Comparison of ENCODE assay signal across 10 cellular contexts in genomic region chr6:37135835-37136694, GRCh38. TPM values are rescaled to one million over a fixed set of nuclear protein-coding genes. Genes with fewer than 3 reads are reported as not detected.
DNase-seq lines count a peak whose midpoint lies in the region; ATAC-seq, FAIRE-seq and TF ChIP-seq lines count a peak whose summit lies in the region.
"Had no signal": no experiment of that assay in that cellular context is flagged by ENCODE, and none has a peak within 500 bp of the region (broad histone marks: within the 10 kb centered on the region; RNA-seq: fewer than 3 reads in every experiment).

No MANE protein-coding gene starts in this region.

- no peak overlapping the region for H2AFZ ChIP-seq in IMR-90 (replicated peaks; ENCODE audit: low read length, poor library complexity)
- no peak overlapping the region for H2AFZ ChIP-seq in keratinocyte (ENCODE audit: control insufficient read depth, low read length)

- peaks cover 70% of the 10 kb centered on the region for H3K4me1 Mint-ChIP-seq in brain
- peaks cover 34% of the 10 kb centered on the region for H3K4me1 Mint-ChIP-seq in activated CD4-positive, alpha-beta T cell treated with anti-CD3 and anti-CD28 coated beads for 36 hours

- DNase-seq in IMR-90: no peak
- no peak for DNase-seq in keratinocyte (ENCODE audit: low read depth, low spot score)
- DNase-seq in small intestine: peak; percentile 36
- DNase-seq in amniotic stem cell (lab: John Stamatoyannopoulos, UW): no peak
- DNase-seq in GM19238 (ENCODE audit: insufficient read length, low spot score): no peak
- no peak for DNase-seq in activated CD4-positive, alpha-beta T cell treated with anti-CD3 and anti-CD28 coated beads for 36 hours

- no peak overlapping the region for H3K4me3 ChIP-seq in IMR-90 (ENCODE audit: insufficient read depth, low read depth, low read length)
- H3K4me3 ChIP-seq in keratinocyte (ENCODE audit: control insufficient read depth in 2 of 3, extremely low read depth in 1 of 3, insufficient read depth in 2 of 3, low read depth in 1 of 3, low read length in 3 of 3): peak overlapping the region in 1 of 3 experiments; percentile 14
- no peak overlapping the region for H3K4me3 ChIP-seq in small intestine (ENCODE audit: low read depth in 1 of 2, low read length in 2 of 2)

- WGBS in IMR-90 (ENCODE audit: extremely low coverage in 2 of 2, insufficient read length in 1 of 2), 2 experiments: 95% methylated on average over 3 of the region's 9 CpGs; no CpG with 5 or more reads in 1 of the 2 experiments
- 52 to 70% (median 64%) methylated on average over 9 of the region's 9 CpGs for WGBS in small intestine, 3 donors

- H3K4me1 ChIP-seq in IMR-90 (ENCODE audit: control insufficient read depth, insufficient read depth, low read length): peaks cover 40% of the 10 kb centered on the region
- H3K4me1 ChIP-seq in keratinocyte (ENCODE audit: control insufficient read depth, extremely low read depth, insufficient read depth, low read length): peaks cover 54% of the 10 kb centered on the region
- peaks cover 13% of the 10 kb centered on the region in 2 donors for H3K4me1 ChIP-seq in small intestine (ENCODE audit: control insufficient read depth in 2 of 2, insufficient read depth in 1 of 2, low read depth in 1 of 2, low read length in 1 of 2)

- peak overlapping the region; percentile 72 for H2AK5ac ChIP-seq in IMR-90 (ENCODE audit: low read depth, low read length)

- POLR2A ChIA-PET in IMR-90 (lab: Charles Lee; ENCODE audit: unreplicated experiment): interaction anchor here (0.6 kb wide), 1 partner anchor 541 kb away, joined by 3 read pairs; no protein-coding TSS in a partner anchor
- POLR2A ChIA-PET in activated CD4-positive, alpha-beta T cell treated with anti-CD3 and anti-CD28 coated beads for 36 hours (lab: Charles Lee): interaction anchor here (0.7 to 1.8 kb wide), 2 partner anchors 35 to 527 kb away, joined by 3 to 6 read pairs; no protein-coding TSS in a partner anchor

- TF ChIP-seq CTCF in IMR-90 (conservative IDR thresholded peaks at IDR 0.05; ENCODE audit: low read depth, low read length) (no peak), brain (conservative IDR thresholded peaks at IDR 0.05) (no peak), keratinocyte (optimal IDR thresholded peaks at IDR 0.05 in 1 of 3, IDR thresholded peaks at IDR 0.05 in 1 of 3, conservative IDR thresholded peaks at IDR 0.05 in 1 of 3; ENCODE audit: extremely low read depth in 1 of 3, insufficient read depth in 2 of 3, low read length in 3 of 3) (no peak)

- no TSS peak for BruUV-seq in IMR-90 (replicated peaks; lab: Mats Ljungman, UMichigan)

- H4K8ac ChIP-seq in IMR-90 (ENCODE audit: low read depth in 2 of 2, low read length in 2 of 2): 0 out of 4 replicates have a peak overlapping the region, but pooled peaks of 1 of the 2 experiments have one; percentile 3

- H4K91ac ChIP-seq in IMR-90 (ENCODE audit: insufficient read depth, low read depth, low read length): peak overlapping the region; percentile 11; the same call in 1 of the 2 replicates

- FAIRE-seq in keratinocyte (lab: Jason Lieb, UNC) (no peak), small intestine (lab: Jason Lieb, UNC) (no peak)

- H3K9me1 ChIP-seq in IMR-90 (ENCODE audit: insufficient read depth, low read length) (peaks cover 23% of the 10 kb centered on the region), keratinocyte (ENCODE audit: control insufficient read depth, extremely low read depth, insufficient read depth, low read length) (no peaks in the 10 kb centered on the region)

- TF ChIP-seq POLR2A in IMR-90 (IDR thresholded peaks at IDR 0.05; ENCODE audit: low read depth, low read length): no peak

- H3K23ac ChIP-seq in IMR-90 (ENCODE audit: low read depth, low read length): no peak overlapping the region; the same call in 1 of the 2 replicates

- CTCF ChIA-PET in IMR-90 (lab: Yijun Ruan, JAX): no interaction called here
- CTCF ChIA-PET in activated CD4-positive, alpha-beta T cell treated with anti-CD3 and anti-CD28 coated beads for 36 hours (lab: Charles Lee): interaction anchor here (0.6 to 1.6 kb wide), 6 partner anchors 13 to 543 kb away, joined by 3 to 6 read pairs (median 3); no protein-coding TSS in a partner anchor

- H3K36me3 ChIP-seq in IMR-90 (ENCODE audit: control insufficient read depth, insufficient read depth, low read length) (no peaks in the 10 kb centered on the region), keratinocyte (ENCODE audit: control insufficient read depth in 2 of 2, extremely low read depth in 1 of 2, insufficient read depth in 2 of 2, low read length in 2 of 2) (no peaks in the 10 kb centered on the region), small intestine (ENCODE audit: control insufficient read depth in 2 of 2, insufficient read depth in 2 of 2, low read length in 2 of 2) (no peaks in the 10 kb centered on the region)

- no peak overlapping the region; the same call in 1 of the 2 replicates for H3K18ac ChIP-seq in IMR-90 (ENCODE audit: low read depth, low read length)

- peak overlapping the region; percentile 41; the same call in 1 of the 2 replicates for H3K27ac ChIP-seq in IMR-90 (ENCODE audit: insufficient read depth, low read length)
- peak overlapping the region; percentile 82 for H3K27ac ChIP-seq in keratinocyte (ENCODE audit: control insufficient read depth, insufficient read depth, low read length)
- H3K27ac ChIP-seq in small intestine (ENCODE audit: low read depth in 1 of 2, low read length in 1 of 2): no peak overlapping the region
- H3K27ac ChIP-seq: HL-60 had no signal

- H2BK120ac ChIP-seq in IMR-90 (ENCODE audit: low read depth, low read length): peak overlapping the region; percentile 5; the same call in 1 of the 2 replicates

- peak overlapping the region; percentile 14; the same call in 1 of the 2 replicates for H3K14ac ChIP-seq in IMR-90 (replicated peaks; ENCODE audit: low read depth, low read length)

- intact Hi-C loops in IMR-90 (cut with micrococcal nuclease): loop anchor here (2.0 kb wide), 2 partner anchors 33 to 77 kb away; no protein-coding TSS in a partner anchor
- intact Hi-C loops in activated CD4-positive, alpha-beta T cell treated with anti-CD3 and anti-CD28 coated beads for 36 hours (cut with DNase I, micrococcal nuclease): loop anchor here (2.0 kb wide), 3 partner anchors 19 to 33 kb away; no protein-coding TSS in a partner anchor

- H3K79me1 ChIP-seq in IMR-90 (ENCODE audit: low read depth in 1 of 2, low read length in 2 of 2): peaks cover 0 to 6% of the 10 kb centered on the region in 2 experiments; a peak in 2 of 4 replicates

- ATAC-seq in IMR-90 (ENCODE audit: low read depth): no peak
- no peak for ATAC-seq in HG02571 (IDR thresholded peaks at IDR 0.05; ENCODE audit: unreplicated experiment)
- no peak for ATAC-seq in activated CD4-positive, alpha-beta T cell treated with anti-CD3 and anti-CD28 coated beads for 36 hours

- H3K56ac ChIP-seq in IMR-90 (ENCODE audit: extremely low read depth, insufficient read depth, low read length): no peak overlapping the region

- dilution Hi-C loops in IMR-90 (cut with HindIII; ENCODE audit: low sequenced_read_pairs, unreplicated experiment): no loop called here
- dilution Hi-C loops in keratinocyte (cut with MboI; ENCODE audit: extremely low pct_ligation_motif_present, low sequenced_read_pairs): no loop called here

- peaks cover 4% of the 10 kb centered on the region for H3K27me3 Mint-ChIP-seq in brain
- no peaks in the 10 kb centered on the region for H3K27me3 Mint-ChIP-seq in activated CD4-positive, alpha-beta T cell treated with anti-CD3 and anti-CD28 coated beads for 36 hours
- H3K27me3 Mint-ChIP-seq: activated naive CD4-positive, alpha-beta T cell treated with anti-CD3 and anti-CD28 coated beads, Interleukin-2, amount 50 U/mL, for 24 hours had no signal

- H3K9ac ChIP-seq in IMR-90 (ENCODE audit: low read depth, low read length) (no peak overlapping the region), keratinocyte (ENCODE audit: control insufficient read depth, extremely low read depth, insufficient read depth, low read length) (peak overlapping the region; percentile 54)

- H2BK5ac ChIP-seq in IMR-90 (ENCODE audit: low read depth, low read length, poor library complexity, severe bottlenecking): peak overlapping the region; percentile 13

- in situ Hi-C loops in IMR-90 (cut with MboI; ENCODE audit: low sequenced_read_pairs): no loop called here

- H4K20me1 ChIP-seq in IMR-90 (ENCODE audit: insufficient read depth, low read length) (peaks cover 4% of the 10 kb centered on the region; the same call in 1 of the 2 replicates), keratinocyte (ENCODE audit: control insufficient read depth, extremely low read depth, insufficient read depth, low read length) (no peaks in the 10 kb centered on the region)

- peaks cover 0 to 5% (median 0%) of the 10 kb centered on the region in 5 experiments for H3K9me3 Mint-ChIP-seq in brain
- no peaks in the 10 kb centered on the region for H3K9me3 Mint-ChIP-seq in activated CD4-positive, alpha-beta T cell treated with anti-CD3 and anti-CD28 coated beads for 36 hours (ENCODE audit: low read depth)
- H3K9me3 Mint-ChIP-seq: activated naive CD4-positive, alpha-beta T cell treated with anti-CD3 and anti-CD28 coated beads, Interleukin-2, amount 50 U/mL, for 24 hours had no signal

- no peak overlapping the region for H2AK9ac ChIP-seq in IMR-90 (replicated peaks; ENCODE audit: low read depth, low read length, poor library complexity)

- H3K9me3 ChIP-seq in IMR-90 (ENCODE audit: control insufficient read depth, insufficient read depth, low read length) (no peaks in the 10 kb centered on the region), keratinocyte (ENCODE audit: control insufficient read depth, low read depth, low read length) (no peaks in the 10 kb centered on the region), small intestine (ENCODE audit: control insufficient read depth, low read depth) (no peaks in the 10 kb centered on the region)

- no peak for TF ChIP-seq RAD21 in IMR-90 (IDR thresholded peaks at IDR 0.05; ENCODE audit: low read length)

- peak overlapping the region; percentile 37; the same call in 1 of the 3 replicates for H2BK15ac ChIP-seq in IMR-90 (ENCODE audit: low read depth, low read length)

- no peaks in the 10 kb centered on the region for H3K79me2 ChIP-seq in keratinocyte (ENCODE audit: control insufficient read depth, insufficient read depth, low read length)

- peak overlapping the region; percentile 74 for H3K4ac ChIP-seq in IMR-90 (ENCODE audit: low read depth, low read length)

- H4K5ac ChIP-seq in IMR-90 (ENCODE audit: low read depth, low read length): no peak overlapping the region

- H2BK20ac ChIP-seq in IMR-90 (ENCODE audit: low read depth, low read length): peak overlapping the region; percentile 55; the same call in 1 of the 2 replicates

- H3K27me3 ChIP-seq in IMR-90 (ENCODE audit: control insufficient read depth, insufficient read depth, low read length) (no peaks in the 10 kb centered on the region), keratinocyte (ENCODE audit: control insufficient read depth, extremely low read depth, insufficient read depth, low read length) (no peaks in the 10 kb centered on the region), small intestine (ENCODE audit: control insufficient read depth in 2 of 2, insufficient read depth in 2 of 2, low read length in 2 of 2) (no peaks in the 10 kb centered on the region)

- H3K27ac Mint-ChIP-seq in brain: peak overlapping the region in 3 of 5 experiments; percentile 78 to 98 (median 96)
- H3K27ac Mint-ChIP-seq in activated CD4-positive, alpha-beta T cell treated with anti-CD3 and anti-CD28 coated beads for 36 hours: no peak overlapping the region
- H3K27ac Mint-ChIP-seq: activated naive CD4-positive, alpha-beta T cell treated with anti-CD3 and anti-CD28 coated beads, Interleukin-2, amount 50 U/mL, for 24 hours had no signal

- H3K4me2 ChIP-seq in IMR-90 (ENCODE audit: low read depth, low read length) (no peak overlapping the region), keratinocyte (ENCODE audit: control insufficient read depth, extremely low read depth, insufficient read depth, low read depth, low read length) (peak overlapping the region; percentile 54)

- peak overlapping the region in 1 of 5 experiments; percentile 63 for H3K4me3 Mint-ChIP-seq in brain
- H3K4me3 Mint-ChIP-seq in activated CD4-positive, alpha-beta T cell treated with anti-CD3 and anti-CD28 coated beads for 36 hours: no peak overlapping the region
- H3K4me3 Mint-ChIP-seq: activated naive CD4-positive, alpha-beta T cell treated with anti-CD3 and anti-CD28 coated beads, Interleukin-2, amount 50 U/mL, for 24 hours had no signal

- no peaks in the 10 kb centered on the region for H3K36me3 Mint-ChIP-seq in brain
- no peaks in the 10 kb centered on the region for H3K36me3 Mint-ChIP-seq in activated CD4-positive, alpha-beta T cell treated with anti-CD3 and anti-CD28 coated beads for 36 hours (ENCODE audit: low read depth)
- H3K36me3 Mint-ChIP-seq: activated naive CD4-positive, alpha-beta T cell treated with anti-CD3 and anti-CD28 coated beads, Interleukin-2, amount 50 U/mL, for 24 hours had no signal

RNA-seq across cellular contexts. Expression of gene PIM1, which starts 33.9 kb away (rescaled TPM):
- 6.1 and 7.2 TPM in 2 replicates for total RNA-seq in IMR-90 (2012; rRNA removed)
- polyA plus RNA-seq in IMR-90 (2012; rRNA removed): 12.8 and 18.5 TPM in 2 replicates
- 12.2 and 21.8 TPM in 2 replicates for polyA plus RNA-seq in IMR-90 (2012; cell fraction: cytosol; rRNA removed)
- 50.1 and 73.1 TPM in 2 replicates for polyA plus RNA-seq in IMR-90 (2012; cell fraction: nucleus; rRNA removed; ENCODE audit: low replicate concordance)
- polyA plus RNA-seq in brain (ENCODE audit: insufficient read depth, low read depth, low replicate concordance): 102 TPM
- 7.1 to 14.3 TPM (median 10.2 TPM) in 3 replicates for polyA plus RNA-seq in keratinocyte
- polyA plus RNA-seq in keratinocyte (2011; ENCODE audit: low read depth): 21.0 TPM
- 6.8 and 8.2 TPM in 2 replicates for polyA plus RNA-seq in keratinocyte (2011; cell fraction: cytosol; rRNA removed)
- 19.0 and 19.2 TPM in 2 replicates for polyA plus RNA-seq in keratinocyte (2011; cell fraction: nucleus; rRNA removed)
- 7.6 and 139 TPM in 2 replicates for polyA plus RNA-seq in keratinocyte (2012; ENCODE audit: low replicate concordance)
- polyA minus RNA-seq in keratinocyte: 6.4 to 14.5 TPM (median 12.7 TPM) in 3 replicates
- 10.2 TPM for polyA minus RNA-seq in keratinocyte (2011; cell fraction: cytosol; rRNA and poly(A)+ RNA removed)
- 9.1 and 11.7 TPM in 2 replicates for polyA minus RNA-seq in keratinocyte (2011; cell fraction: nucleus; rRNA and poly(A)+ RNA removed)
- 100 to 1,000 TPM in 1 of 3 donors, 10 to 100 TPM in 2; 26.0 to 118 (median 62.8) TPM for polyA plus RNA-seq in small intestine
- total RNA-seq in activated CD4-positive, alpha-beta T cell treated with anti-CD3 and anti-CD28 coated beads for 36 hours: 100 to 1,000 TPM; 137 to 163 TPM

Comparison
In these comparisons a context has a peak if more than half of its experiments do, and no peak if none do; other contexts are left out.
1. H3K27ac ChIP-seq: peak in IMR-90 (single experiment) and keratinocyte (single experiment); none in small intestine (0 of 2).